Comparison of ENCODE assay signal across 1 cellular context in genomic region chr3:37994639-37994972, GRCh38.
A peak's percentile ranks its signal among the peaks of the same experiment; 100 is the strongest.
TF ChIP-seq lines count a peak whose summit lies in the region.

No MANE protein-coding gene starts in this region.

TF ChIP-seq in K562, 482 proteins besides CTCF, POLR2A, EP300 and RAD21:
- no peak for TF ChIP-seq HIVEP1 (CRISPR knock-in tag; IDR thresholded peaks at IDR 0.05)
- no peak for TF ChIP-seq TEAD4 (IDR thresholded peaks at IDR 0.05; ENCODE audit: low read length)
- no peak for TF ChIP-seq TEAD4 (CRISPR knock-in tag; IDR thresholded peaks at IDR 0.05; ENCODE audit: borderline replicate concordance)
- TF ChIP-seq ZNF740 (CRISPR knock-in tag; IDR thresholded peaks at IDR 0.05): peak; percentile 78
- no peak for TF ChIP-seq ZNF740 (tag; IDR thresholded peaks at IDR 0.05)
- TF ChIP-seq PYGO2 (tag; IDR thresholded peaks at IDR 0.05): no peak
- TF ChIP-seq CEBPB (tag; IDR thresholded peaks at IDR 0.05): no peak; the same call in 1 of the 2 replicates
- TF ChIP-seq RAD51 (IDR thresholded peaks at IDR 0.05; ENCODE audit: borderline replicate concordance, low read depth): no peak
- no peak for TF ChIP-seq LEF1 (IDR thresholded peaks at IDR 0.05)
- no peak for TF ChIP-seq CREB5 (CRISPR knock-in tag; IDR thresholded peaks at IDR 0.05)
- TF ChIP-seq SNRNP70 (optimal IDR thresholded peaks at IDR 0.05; ENCODE audit: low read depth, low read length): no peak
- no peak for TF ChIP-seq NKRF (IDR thresholded peaks at IDR 0.05; ENCODE audit: borderline replicate concordance)
- no peak for TF ChIP-seq ZSCAN29 (IDR thresholded peaks at IDR 0.05)
- TF ChIP-seq TAF15 (IDR thresholded peaks at IDR 0.05; ENCODE audit: low read depth, low read length): no peak
- TF ChIP-seq PHB (CRISPR knock-in tag; IDR thresholded peaks at IDR 0.05): no peak
- TF ChIP-seq ZFX (CRISPR knock-in tag; IDR thresholded peaks at IDR 0.05): no peak
- no peak for TF ChIP-seq GABPA (tag; conservative IDR thresholded peaks at IDR 0.05; ENCODE audit: low read depth)
- no peak for TF ChIP-seq PCBP1 (IDR thresholded peaks at IDR 0.05; ENCODE audit: low read depth, low read length, poor library complexity, severe bottlenecking)
- 0 out of 2 replicates have a peak, but pooled peaks have one; percentile 6 for TF ChIP-seq NFATC3 (IDR thresholded peaks at IDR 0.05)
- 0 out of 2 replicates have a peak, but pooled peaks have one; percentile 29 for TF ChIP-seq E2F1 (CRISPR knock-in tag; IDR thresholded peaks at IDR 0.05)
- TF ChIP-seq RBM17 (IDR thresholded peaks at IDR 0.05; ENCODE audit: borderline replicate concordance, low read depth, low read length): no peak
- TF ChIP-seq ZBTB49 (CRISPR knock-in tag; IDR thresholded peaks at IDR 0.05; ENCODE audit: borderline replicate concordance): no peak
- TF ChIP-seq TBL1XR1 (IDR thresholded peaks at IDR 0.05; ENCODE audit: low read length in 2 of 2): 0 out of 4 replicates have a peak, but pooled peaks of 1 of the 2 experiments have one; percentile 6
- TF ChIP-seq ZNF639 (CRISPR knock-in tag; conservative IDR thresholded peaks at IDR 0.05 in 1 of 2, IDR thresholded peaks at IDR 0.05 in 1 of 2): no peak
- no peak for TF ChIP-seq ZBTB9 (CRISPR knock-in tag; IDR thresholded peaks at IDR 0.05)
- TF ChIP-seq ZNF174 (CRISPR knock-in tag; IDR thresholded peaks at IDR 0.05): no peak
- no peak for TF ChIP-seq ZBTB1 (CRISPR knock-in tag; IDR thresholded peaks at IDR 0.05; ENCODE audit: borderline replicate concordance, low read depth)
- TF ChIP-seq SNIP1 (IDR thresholded peaks at IDR 0.05; ENCODE audit: low read depth): no peak
- no peak for TF ChIP-seq SIX5 (IDR thresholded peaks at IDR 0.05; ENCODE audit: borderline replicate concordance in 1 of 2, insufficient read depth in 1 of 2, low read depth in 1 of 2, low read length in 2 of 2)
- TF ChIP-seq POLR2AphosphoS5 (IDR thresholded peaks at IDR 0.05; ENCODE audit: control insufficient read depth, insufficient read depth, low read depth, low read length): no peak
- no peak for TF ChIP-seq MXI1 (IDR thresholded peaks at IDR 0.05; ENCODE audit: low read depth, low read length)
- no peak for TF ChIP-seq NELFE (IDR thresholded peaks at IDR 0.05; ENCODE audit: insufficient read depth, insufficient read length)
- TF ChIP-seq TCFL5 (CRISPR knock-in tag; conservative IDR thresholded peaks at IDR 0.05): no peak
- TF ChIP-seq TFAP4 (CRISPR knock-in tag; IDR thresholded peaks at IDR 0.05; ENCODE audit: borderline replicate concordance): no peak
- TF ChIP-seq MTF1 (CRISPR knock-in tag; IDR thresholded peaks at IDR 0.05; ENCODE audit: borderline replicate concordance): no peak
- no peak for TF ChIP-seq PTTG1 (tag; IDR thresholded peaks at IDR 0.05; ENCODE audit: low read depth)
- no peak for TF ChIP-seq U2AF2 (optimal IDR thresholded peaks at IDR 0.05; ENCODE audit: low read depth, low read length)
- TF ChIP-seq SAFB2 (IDR thresholded peaks at IDR 0.05; ENCODE audit: borderline replicate concordance, low read depth, low read length, severe bottlenecking): no peak
TF ChIP-seq in K562: peak in this region for 4.
